Comparison of ENCODE assay signal across 32 cellular contexts in the genomic region with DNA sequence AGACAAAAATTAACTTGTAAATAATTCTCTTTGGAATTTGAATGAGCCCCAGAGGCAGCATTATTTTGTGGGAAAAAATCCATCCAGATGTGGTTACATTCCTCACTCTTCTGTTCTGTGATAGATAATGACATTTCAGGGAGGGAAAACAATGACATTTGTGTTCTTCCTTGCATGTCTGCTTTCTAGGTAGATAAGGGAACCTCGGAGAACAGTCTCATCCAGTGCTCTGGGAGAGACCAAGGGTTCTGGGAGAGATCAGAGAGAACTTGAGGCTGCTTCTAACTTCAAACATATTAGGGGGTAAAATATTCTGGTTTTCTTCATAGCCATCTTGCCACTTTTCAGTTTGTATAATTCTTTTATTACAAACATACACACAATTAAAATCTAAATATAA.
"Had no signal": no experiment of that assay in that cellular context is flagged by ENCODE, and none has a peak within 500 bp of the region (broad histone marks: within the 10 kb centered on the region; RNA-seq: fewer than 3 reads in every experiment).

No MANE protein-coding gene starts in this region.

- H3K27ac ChIP-seq: body of pancreas, breast epithelium, PC-9, RWPE1 had no signal

- H3K9me3 ChIP-seq: body of pancreas, breast epithelium, MG63 had no signal

- H3K27me3 Mint-ChIP-seq: activated CD4-positive, alpha-beta T cell treated with anti-CD3 and anti-CD28 coated beads for 36 hours; activated CD4-positive, alpha-beta T cell treated with anti-CD3 and anti-CD28 coated beads, Interleukin-2, amount 10 ng/mL, durations not matched to agents 7 days and 5 days; activated naive CD4-positive, alpha-beta T cell treated with anti-CD3 and anti-CD28 coated beads, Interleukin-2, amount 50 U/mL, for 24 hours; activated naive CD8-positive, alpha-beta T cell treated with anti-CD3 and anti-CD28 coated beads, Interleukin-2, amount 10 ng/mL, durations not matched to agents 7 days and 5 days; activated T-cell treated with anti-CD3 and anti-CD28 coated beads, Interleukin-2, amount 50 U/mL, for 24 hours had no signal

- H3K4me1 ChIP-seq: body of pancreas, breast epithelium had no signal

- H3K27ac Mint-ChIP-seq: activated CD4-positive, alpha-beta T cell treated with anti-CD3 and anti-CD28 coated beads for 36 hours; activated CD4-positive, alpha-beta T cell treated with anti-CD3 and anti-CD28 coated beads, Interleukin-2, amount 10 ng/mL, durations not matched to agents 7 days and 5 days; activated CD8-positive, alpha-beta T cell treated with anti-CD3 and anti-CD28 coated beads, Interleukin-2, amount 10 ng/mL, durations not matched to agents 7 days and 5 days; activated naive CD4-positive, alpha-beta T cell treated with anti-CD3 and anti-CD28 coated beads, Interleukin-2, amount 50 U/mL, for 24 hours; activated naive CD8-positive, alpha-beta T cell treated with anti-CD3 and anti-CD28 coated beads, Interleukin-2, amount 10 ng/mL, durations not matched to agents 7 days and 5 days; activated T-cell treated with anti-CD3 and anti-CD28 coated beads, Interleukin-2, amount 50 U/mL, for 24 hours; activated T-helper 2 cell treated with anti-CD3 and anti-CD28 coated beads, Interferon-gamma antibody, Interleukin-2, Interleukin-4, amounts not matched to agents 10 μg/mL and 5 μg/mL and 100 μg/mL, durations not matched to agents 14 hours and 24 hours and 36 hours had no signal

- H3K9me3 Mint-ChIP-seq: activated CD4-positive, alpha-beta T cell treated with anti-CD3 and anti-CD28 coated beads, Interleukin-2, amount 10 ng/mL, durations not matched to agents 7 days and 5 days; activated naive CD4-positive, alpha-beta T cell treated with anti-CD3 and anti-CD28 coated beads, Interleukin-2, amount 50 U/mL, for 24 hours; activated naive CD8-positive, alpha-beta T cell treated with anti-CD3 and anti-CD28 coated beads, Interleukin-2, amount 10 ng/mL, durations not matched to agents 7 days and 5 days; activated T-cell treated with anti-CD3 and anti-CD28 coated beads, Interleukin-2, amount 50 U/mL, for 24 hours; activated T-helper 2 cell treated with anti-CD3 and anti-CD28 coated beads, Interferon-gamma antibody, Interleukin-2, Interleukin-4, amounts not matched to agents 10 μg/mL and 5 μg/mL and 100 μg/mL, durations not matched to agents 14 hours and 24 hours and 36 hours had no signal

- H3K36me3 ChIP-seq: breast epithelium, MG63 had no signal

- H3K4me2 ChIP-seq: PC-9 had no signal

- H3K27me3 ChIP-seq: body of pancreas, breast epithelium, MG63 had no signal

- DNase-seq: activated CD4-positive, alpha-beta T cell treated with anti-CD3 and anti-CD28 coated beads for 36 hours; activated CD4-positive, alpha-beta T cell treated with anti-CD3 and anti-CD28 coated beads, Interleukin-2, amount 10 ng/mL, durations not matched to agents 7 days and 5 days; activated CD4-positive, alpha-beta T cell treated with anti-CD3 and anti-CD28 coated beads, Interleukin-2, amount 50 U/mL, for 48 hours; activated CD8-positive, alpha-beta T cell treated with anti-CD3 and anti-CD28 coated beads, Interleukin-2, amount 10 ng/mL, durations not matched to agents 7 days and 5 days; activated gamma-delta T cell; activated naive CD4-positive, alpha-beta T cell treated with Interleukin-2 at 50 U/mL for 16 hours; activated naive CD8-positive, alpha-beta T cell treated with anti-CD3 and anti-CD28 coated beads, Interleukin-2, amount 10 ng/mL, durations not matched to agents 7 days and 5 days; activated T-cell treated with anti-CD3 and anti-CD28 coated beads, Interleukin-2, amount 50 U/mL, for 24 hours; body of pancreas; Kasumi-1; KG1; MG63; NCI-H1048; NCI-H1105 treated with DMSO at 0.1 percent for 48 hours; NCI-H146; NCI-H187; NCI-H2029 treated with DMSO at 0.1 percent for 48 hours; NCI-H2107; NCI-H2171; NCI-H510A; NCI-H526; NCI-H748 treated with DMSO at 0.1 percent for 48 hours; NK-92 treated with Interleukin-12 subunit alpha and Interleukin-12 subunit beta, amount 100 ng/mL, for 24 hours; PC-9; SIG-M5; T1000 had no signal

- ATAC-seq: activated CD4-positive, alpha-beta T cell treated with anti-CD3 and anti-CD28 coated beads for 36 hours; activated CD4-positive, CD25-positive, alpha-beta regulatory T cell treated with anti-CD3 and anti-CD28 coated beads, Interleukin-2, amount 50 U/mL, for 24 hours; activated CD8-positive, alpha-beta T cell treated with anti-CD3 and anti-CD28 coated beads, Interleukin-2, amount 10 ng/mL, durations not matched to agents 7 days and 5 days; body of pancreas; Right ventricle myocardium inferior had no signal

- H3K4me3 ChIP-seq: body of pancreas, breast epithelium, MG63, PC-9 had no signal

- H2AFZ ChIP-seq: PC-9 had no signal

- H3K4me1 Mint-ChIP-seq: activated CD4-positive, alpha-beta T cell treated with anti-CD3 and anti-CD28 coated beads for 36 hours; activated CD4-positive, alpha-beta T cell treated with anti-CD3 and anti-CD28 coated beads, Interleukin-2, amount 10 ng/mL, durations not matched to agents 7 days and 5 days; activated naive CD4-positive, alpha-beta T cell treated with anti-CD3 and anti-CD28 coated beads, Interleukin-2, amount 50 U/mL, for 24 hours; activated naive CD8-positive, alpha-beta T cell treated with anti-CD3 and anti-CD28 coated beads, Interleukin-2, amount 10 ng/mL, durations not matched to agents 7 days and 5 days had no signal

- H3K4me3 Mint-ChIP-seq: activated CD4-positive, alpha-beta T cell treated with anti-CD3 and anti-CD28 coated beads for 36 hours; activated CD4-positive, alpha-beta T cell treated with anti-CD3 and anti-CD28 coated beads, Interleukin-2, amount 10 ng/mL, durations not matched to agents 7 days and 5 days; activated CD8-positive, alpha-beta T cell treated with anti-CD3 and anti-CD28 coated beads, Interleukin-2, amount 10 ng/mL, durations not matched to agents 7 days and 5 days; activated naive CD4-positive, alpha-beta T cell treated with anti-CD3 and anti-CD28 coated beads, Interleukin-2, amount 50 U/mL, for 24 hours; activated naive CD8-positive, alpha-beta T cell treated with anti-CD3 and anti-CD28 coated beads, Interleukin-2, amount 10 ng/mL, durations not matched to agents 7 days and 5 days; activated T-cell treated with anti-CD3 and anti-CD28 coated beads, Interleukin-2, amount 50 U/mL, for 24 hours had no signal

- H3K36me3 Mint-ChIP-seq: activated naive CD4-positive, alpha-beta T cell treated with anti-CD3 and anti-CD28 coated beads, Interleukin-2, amount 50 U/mL, for 24 hours; activated naive CD8-positive, alpha-beta T cell treated with anti-CD3 and anti-CD28 coated beads, Interleukin-2, amount 10 ng/mL, durations not matched to agents 7 days and 5 days had no signal
